Comparison of ENCODE assay signal across 1 cellular context in genomic region chr14:23610815-23611289, GRCh38.
TF ChIP-seq lines count a peak whose summit lies in the region.

No MANE protein-coding gene starts in this region.

TF ChIP-seq in HepG2, 621 proteins besides CTCF, POLR2A, EP300 and RAD21 (continued from another document and continues in another):
- TF ChIP-seq, protein P1, sequence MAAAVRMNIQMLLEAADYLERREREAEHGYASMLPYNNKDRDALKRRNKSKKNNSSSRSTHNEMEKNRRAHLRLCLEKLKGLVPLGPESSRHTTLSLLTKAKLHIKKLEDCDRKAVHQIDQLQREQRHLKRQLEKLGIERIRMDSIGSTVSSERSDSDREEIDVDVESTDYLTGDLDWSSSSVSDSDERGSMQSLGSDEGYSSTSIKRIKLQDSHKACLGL (CRISPR knock-in tag; IDR thresholded peaks at IDR 0.05), result no peak
- TF ChIP-seq ZNF776 (CRISPR knock-in tag; IDR thresholded peaks at IDR 0.05), result no peak
- TF ChIP-seq ZNF737 (CRISPR knock-in tag; IDR thresholded peaks at IDR 0.05; ENCODE audit: borderline replicate concordance), result peak; percentile 71; the same call in 1 of the 2 replicates
- TF ChIP-seq, protein P2, sequence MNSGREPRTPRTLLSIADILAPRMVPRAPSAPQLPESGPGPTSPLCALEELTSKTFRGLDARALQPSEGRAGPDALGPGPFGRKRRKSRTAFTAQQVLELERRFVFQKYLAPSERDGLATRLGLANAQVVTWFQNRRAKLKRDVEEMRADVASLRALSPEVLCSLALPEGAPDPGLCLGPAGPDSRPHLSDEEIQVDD (CRISPR knock-in tag; IDR thresholded peaks at IDR 0.05; ENCODE audit: borderline replicate concordance), result no peak; the same call in 1 of the 2 replicates
- TF ChIP-seq BATF2 (CRISPR knock-in tag; IDR thresholded peaks at IDR 0.05), result no peak
- 0 out of 2 replicates have a peak, but pooled peaks have one; percentile 21 for TF ChIP-seq KDM4B (CRISPR knock-in tag; IDR thresholded peaks at IDR 0.05)
- 0 out of 2 replicates have a peak, but pooled peaks have one; percentile 2 for TF ChIP-seq RELA (CRISPR knock-in tag; IDR thresholded peaks at IDR 0.05)
- TF ChIP-seq, protein P3, sequence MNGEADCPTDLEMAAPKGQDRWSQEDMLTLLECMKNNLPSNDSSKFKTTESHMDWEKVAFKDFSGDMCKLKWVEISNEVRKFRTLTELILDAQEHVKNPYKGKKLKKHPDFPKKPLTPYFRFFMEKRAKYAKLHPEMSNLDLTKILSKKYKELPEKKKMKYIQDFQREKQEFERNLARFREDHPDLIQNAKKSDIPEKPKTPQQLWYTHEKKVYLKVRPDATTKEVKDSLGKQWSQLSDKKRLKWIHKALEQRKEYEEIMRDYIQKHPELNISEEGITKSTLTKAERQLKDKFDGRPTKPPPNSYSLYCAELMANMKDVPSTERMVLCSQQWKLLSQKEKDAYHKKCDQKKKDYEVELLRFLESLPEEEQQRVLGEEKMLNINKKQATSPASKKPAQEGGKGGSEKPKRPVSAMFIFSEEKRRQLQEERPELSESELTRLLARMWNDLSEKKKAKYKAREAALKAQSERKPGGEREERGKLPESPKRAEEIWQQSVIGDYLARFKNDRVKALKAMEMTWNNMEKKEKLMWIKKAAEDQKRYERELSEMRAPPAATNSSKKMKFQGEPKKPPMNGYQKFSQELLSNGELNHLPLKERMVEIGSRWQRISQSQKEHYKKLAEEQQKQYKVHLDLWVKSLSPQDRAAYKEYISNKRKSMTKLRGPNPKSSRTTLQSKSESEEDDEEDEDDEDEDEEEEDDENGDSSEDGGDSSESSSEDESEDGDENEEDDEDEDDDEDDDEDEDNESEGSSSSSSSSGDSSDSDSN (CRISPR knock-in tag; IDR thresholded peaks at IDR 0.05), result no peak
- TF ChIP-seq RBM22 (optimal IDR thresholded peaks at IDR 0.05; ENCODE audit: low read length), result no peak
- 0 out of 2 replicates have a peak, but pooled peaks have one; percentile 25 for TF ChIP-seq ZSCAN21 (CRISPR knock-in tag; IDR thresholded peaks at IDR 0.05; ENCODE audit: borderline replicate concordance)
- no peak for TF ChIP-seq ZNF160 (CRISPR knock-in tag; IDR thresholded peaks at IDR 0.05)
- 0 out of 2 replicates have a peak, but pooled peaks have one; percentile 24 for TF ChIP-seq ZNF550 (CRISPR knock-in tag; IDR thresholded peaks at IDR 0.05; ENCODE audit: borderline replicate concordance)
- TF ChIP-seq ZSCAN30 (CRISPR knock-in tag; IDR thresholded peaks at IDR 0.05), result no peak
- TF ChIP-seq PCBP1 (IDR thresholded peaks at IDR 0.05; ENCODE audit: borderline replicate concordance, low read depth, low read length), result no peak
- TF ChIP-seq ZNF331 (CRISPR knock-in tag; IDR thresholded peaks at IDR 0.05), result no peak
- TF ChIP-seq SATB2 (CRISPR knock-in tag; IDR thresholded peaks at IDR 0.05), result no peak
- peak; percentile 41; the same call in 1 of the 2 replicates for TF ChIP-seq TFDP2 (CRISPR knock-in tag; IDR thresholded peaks at IDR 0.05)
- TF ChIP-seq, protein P4, sequence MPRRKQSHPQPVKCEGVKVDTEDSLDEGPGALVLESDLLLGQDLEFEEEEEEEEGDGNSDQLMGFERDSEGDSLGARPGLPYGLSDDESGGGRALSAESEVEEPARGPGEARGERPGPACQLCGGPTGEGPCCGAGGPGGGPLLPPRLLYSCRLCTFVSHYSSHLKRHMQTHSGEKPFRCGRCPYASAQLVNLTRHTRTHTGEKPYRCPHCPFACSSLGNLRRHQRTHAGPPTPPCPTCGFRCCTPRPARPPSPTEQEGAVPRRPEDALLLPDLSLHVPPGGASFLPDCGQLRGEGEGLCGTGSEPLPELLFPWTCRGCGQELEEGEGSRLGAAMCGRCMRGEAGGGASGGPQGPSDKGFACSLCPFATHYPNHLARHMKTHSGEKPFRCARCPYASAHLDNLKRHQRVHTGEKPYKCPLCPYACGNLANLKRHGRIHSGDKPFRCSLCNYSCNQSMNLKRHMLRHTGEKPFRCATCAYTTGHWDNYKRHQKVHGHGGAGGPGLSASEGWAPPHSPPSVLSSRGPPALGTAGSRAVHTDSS (CRISPR knock-in tag; conservative IDR thresholded peaks at IDR 0.05), result no peak
- TF ChIP-seq AGO2 (optimal IDR thresholded peaks at IDR 0.05; ENCODE audit: low read depth, low read length), result no peak
- no peak for TF ChIP-seq ZSCAN12 (CRISPR knock-in tag; IDR thresholded peaks at IDR 0.05)
- no peak for TF ChIP-seq ZNF615 (CRISPR knock-in tag; IDR thresholded peaks at IDR 0.05; ENCODE audit: borderline replicate concordance)
- TF ChIP-seq SIX4 (CRISPR knock-in tag; IDR thresholded peaks at IDR 0.05), result no peak
- no peak for TF ChIP-seq NR1H2 (CRISPR knock-in tag; IDR thresholded peaks at IDR 0.05; ENCODE audit: borderline replicate concordance, low read depth)
- TF ChIP-seq, protein P5, sequence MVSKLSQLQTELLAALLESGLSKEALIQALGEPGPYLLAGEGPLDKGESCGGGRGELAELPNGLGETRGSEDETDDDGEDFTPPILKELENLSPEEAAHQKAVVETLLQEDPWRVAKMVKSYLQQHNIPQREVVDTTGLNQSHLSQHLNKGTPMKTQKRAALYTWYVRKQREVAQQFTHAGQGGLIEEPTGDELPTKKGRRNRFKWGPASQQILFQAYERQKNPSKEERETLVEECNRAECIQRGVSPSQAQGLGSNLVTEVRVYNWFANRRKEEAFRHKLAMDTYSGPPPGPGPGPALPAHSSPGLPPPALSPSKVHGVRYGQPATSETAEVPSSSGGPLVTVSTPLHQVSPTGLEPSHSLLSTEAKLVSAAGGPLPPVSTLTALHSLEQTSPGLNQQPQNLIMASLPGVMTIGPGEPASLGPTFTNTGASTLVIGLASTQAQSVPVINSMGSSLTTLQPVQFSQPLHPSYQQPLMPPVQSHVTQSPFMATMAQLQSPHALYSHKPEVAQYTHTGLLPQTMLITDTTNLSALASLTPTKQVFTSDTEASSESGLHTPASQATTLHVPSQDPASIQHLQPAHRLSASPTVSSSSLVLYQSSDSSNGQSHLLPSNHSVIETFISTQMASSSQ (IDR thresholded peaks at IDR 0.05; ENCODE audit: low read depth), result no peak
- TF ChIP-seq, protein P5 (CRISPR knock-in tag; IDR thresholded peaks at IDR 0.05; ENCODE audit: borderline replicate concordance), result no peak
- TF ChIP-seq ISL2 (CRISPR knock-in tag; IDR thresholded peaks at IDR 0.05), result no peak
- peak; percentile 95; the same call in 1 of the 2 replicates for TF ChIP-seq ZNF83 (CRISPR knock-in tag; IDR thresholded peaks at IDR 0.05; ENCODE audit: borderline replicate concordance)
- TF ChIP-seq MXD4 (CRISPR knock-in tag; IDR thresholded peaks at IDR 0.05), result no peak
- TF ChIP-seq ZNF567 (CRISPR knock-in tag; IDR thresholded peaks at IDR 0.05; ENCODE audit: borderline replicate concordance), result 0 out of 2 replicates have a peak, but pooled peaks have one; percentile 24
- TF ChIP-seq, protein P6, sequence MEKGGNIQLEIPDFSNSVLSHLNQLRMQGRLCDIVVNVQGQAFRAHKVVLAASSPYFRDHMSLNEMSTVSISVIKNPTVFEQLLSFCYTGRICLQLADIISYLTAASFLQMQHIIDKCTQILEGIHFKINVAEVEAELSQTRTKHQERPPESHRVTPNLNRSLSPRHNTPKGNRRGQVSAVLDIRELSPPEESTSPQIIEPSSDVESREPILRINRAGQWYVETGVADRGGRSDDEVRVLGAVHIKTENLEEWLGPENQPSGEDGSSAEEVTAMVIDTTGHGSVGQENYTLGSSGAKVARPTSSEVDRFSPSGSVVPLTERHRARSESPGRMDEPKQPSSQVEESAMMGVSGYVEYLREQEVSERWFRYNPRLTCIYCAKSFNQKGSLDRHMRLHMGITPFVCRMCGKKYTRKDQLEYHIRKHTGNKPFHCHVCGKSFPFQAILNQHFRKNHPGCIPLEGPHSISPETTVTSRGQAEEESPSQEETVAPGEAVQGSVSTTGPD (CRISPR knock-in tag; IDR thresholded peaks at IDR 0.05), result no peak
- TF ChIP-seq CREM (IDR thresholded peaks at IDR 0.05), result no peak
- TF ChIP-seq CREM (CRISPR knock-in tag; IDR thresholded peaks at IDR 0.05), result no peak
- no peak for TF ChIP-seq SOX6 (IDR thresholded peaks at IDR 0.05)
- no peak for TF ChIP-seq SOX6 (CRISPR knock-in tag; IDR thresholded peaks at IDR 0.05)
- TF ChIP-seq ZNF777 (CRISPR knock-in tag; IDR thresholded peaks at IDR 0.05), result no peak
- no peak for TF ChIP-seq ZNF644 (CRISPR knock-in tag; IDR thresholded peaks at IDR 0.05; ENCODE audit: low read depth)
- TF ChIP-seq HNRNPUL1 (IDR thresholded peaks at IDR 0.05; ENCODE audit: low read depth, low read length), result no peak
- TF ChIP-seq ZNF605 (CRISPR knock-in tag; IDR thresholded peaks at IDR 0.05), result no peak
- 0 out of 2 replicates have a peak, but pooled peaks have one; percentile 38 for TF ChIP-seq ZFP37 (CRISPR knock-in tag; IDR thresholded peaks at IDR 0.05; ENCODE audit: borderline replicate concordance)
- no peak for TF ChIP-seq ZNF232 (CRISPR knock-in tag; IDR thresholded peaks at IDR 0.05; ENCODE audit: borderline replicate concordance)
- 0 out of 2 replicates have a peak, but pooled peaks have one; percentile 11 for TF ChIP-seq ZNF589 (CRISPR knock-in tag; conservative IDR thresholded peaks at IDR 0.05)
- TF ChIP-seq, protein P7, sequence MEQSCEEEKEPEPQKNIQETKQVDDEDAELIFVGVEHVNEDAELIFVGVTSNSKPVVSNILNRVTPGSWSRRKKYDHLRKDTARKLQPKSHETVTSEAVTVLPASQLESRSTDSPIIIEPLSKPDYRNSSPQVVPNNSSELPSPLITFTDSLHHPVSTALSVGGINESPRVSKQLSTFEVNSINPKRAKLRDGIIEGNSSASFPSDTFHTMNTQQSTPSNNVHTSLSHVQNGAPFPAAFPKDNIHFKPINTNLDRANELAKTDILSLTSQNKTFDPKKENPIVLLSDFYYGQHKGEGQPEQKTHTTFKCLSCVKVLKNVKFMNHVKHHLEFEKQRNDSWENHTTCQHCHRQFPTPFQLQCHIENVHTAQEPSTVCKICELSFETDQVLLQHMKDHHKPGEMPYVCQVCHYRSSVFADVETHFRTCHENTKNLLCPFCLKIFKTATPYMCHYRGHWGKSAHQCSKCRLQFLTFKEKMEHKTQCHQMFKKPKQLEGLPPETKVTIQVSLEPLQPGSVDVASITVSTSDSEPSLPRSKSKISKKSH (CRISPR knock-in tag; IDR thresholded peaks at IDR 0.05; ENCODE audit: borderline replicate concordance), result no peak
- peak; percentile 45; the same call in 1 of the 2 replicates for TF ChIP-seq NR2C2 (CRISPR knock-in tag; IDR thresholded peaks at IDR 0.05; ENCODE audit: borderline replicate concordance)
- TF ChIP-seq, protein P8, sequence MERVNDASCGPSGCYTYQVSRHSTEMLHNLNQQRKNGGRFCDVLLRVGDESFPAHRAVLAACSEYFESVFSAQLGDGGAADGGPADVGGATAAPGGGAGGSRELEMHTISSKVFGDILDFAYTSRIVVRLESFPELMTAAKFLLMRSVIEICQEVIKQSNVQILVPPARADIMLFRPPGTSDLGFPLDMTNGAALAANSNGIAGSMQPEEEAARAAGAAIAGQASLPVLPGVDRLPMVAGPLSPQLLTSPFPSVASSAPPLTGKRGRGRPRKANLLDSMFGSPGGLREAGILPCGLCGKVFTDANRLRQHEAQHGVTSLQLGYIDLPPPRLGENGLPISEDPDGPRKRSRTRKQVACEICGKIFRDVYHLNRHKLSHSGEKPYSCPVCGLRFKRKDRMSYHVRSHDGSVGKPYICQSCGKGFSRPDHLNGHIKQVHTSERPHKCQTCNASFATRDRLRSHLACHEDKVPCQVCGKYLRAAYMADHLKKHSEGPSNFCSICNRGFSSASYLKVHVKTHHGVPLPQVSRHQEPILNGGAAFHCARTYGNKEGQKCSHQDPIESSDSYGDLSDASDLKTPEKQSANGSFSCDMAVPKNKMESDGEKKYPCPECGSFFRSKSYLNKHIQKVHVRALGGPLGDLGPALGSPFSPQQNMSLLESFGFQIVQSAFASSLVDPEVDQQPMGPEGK (CRISPR knock-in tag; IDR thresholded peaks at IDR 0.05), result 0 out of 2 replicates have a peak, but pooled peaks have one; percentile 7
- no peak for TF ChIP-seq ATF2 (CRISPR knock-in tag; IDR thresholded peaks at IDR 0.05)
- TF ChIP-seq HOXA3 (CRISPR knock-in tag; IDR thresholded peaks at IDR 0.05), result no peak
- 0 out of 2 replicates have a peak, but pooled peaks have one; percentile 1 for TF ChIP-seq ZNF205 (CRISPR knock-in tag; IDR thresholded peaks at IDR 0.05)
